Comparison of ENCODE assay signal across 17 cellular contexts in genomic region chr7:54392935-54393334, GRCh38.
DNase-seq lines count a peak whose midpoint lies in the region; ATAC-seq, FAIRE-seq and TF ChIP-seq lines count a peak whose summit lies in the region.
"Had no signal": no experiment of that assay in that cellular context is flagged by ENCODE, and none has a peak within 500 bp of the region (broad histone marks: within the 10 kb centered on the region; RNA-seq: fewer than 3 reads in every experiment).

No MANE protein-coding gene starts in this region.

- H3K4me3 ChIP-seq in BE2C (ENCODE audit: low read depth, low read length), result no peak overlapping the region
- H3K4me3 ChIP-seq in PC-9, result no peak overlapping the region
- no peak overlapping the region for H3K4me3 ChIP-seq in neural progenitor cell
- no peak overlapping the region for H3K4me3 ChIP-seq in mesendoderm (ENCODE audit: low read length)
- H3K4me3 ChIP-seq in upper lobe of left lung, result no peak overlapping the region
- H3K4me3 ChIP-seq: GM23248 had no signal

- no peak overlapping the region for H2BK120ac ChIP-seq in mesendoderm (ENCODE audit: low read depth, low read length)

- FAIRE-seq in H54 (lab: Jason Lieb, UNC), result peak; percentile 23
- FAIRE-seq: A204.1, D721Med had no signal

- H3F3A ChIP-seq in PC-9 (ENCODE audit: insufficient read depth, low read depth) (peaks cover 8% of the 10 kb centered on the region; the same call in 1 of the 2 replicates), neural progenitor cell (ENCODE audit: low read depth) (peaks cover 33% of the 10 kb centered on the region)

- H3K4me1 ChIP-seq in BE2C, result peaks cover 2% of the 10 kb centered on the region; the same call in 1 of the 2 replicates
- H3K4me1 ChIP-seq in PC-9 (replicated peaks; ENCODE audit: insufficient read depth), result no peaks in the 10 kb centered on the region
- peaks cover 14% of the 10 kb centered on the region for H3K4me1 ChIP-seq in neural progenitor cell
- H3K4me1 ChIP-seq in mesendoderm (ENCODE audit: control insufficient read depth, low read depth, low read length), result no peaks in the 10 kb centered on the region
- H3K4me1 ChIP-seq in upper lobe of left lung, result no peaks in the 10 kb centered on the region

- no peak overlapping the region for H3K27ac Mint-ChIP-seq in neural progenitor cell
- H3K27ac Mint-ChIP-seq: CD4-positive, alpha-beta T cell had no signal

- no peak overlapping the region for H3K4ac ChIP-seq in mesendoderm (ENCODE audit: low read depth, low read length)

- H3K79me1 ChIP-seq in mesendoderm (ENCODE audit: low read length), result no peaks in the 10 kb centered on the region

- H4K20me1 ChIP-seq in PC-9 (ENCODE audit: insufficient read depth) (no peaks in the 10 kb centered on the region), neural progenitor cell (ENCODE audit: low read depth) (no peaks in the 10 kb centered on the region)

- H3K56ac ChIP-seq in mesendoderm (ENCODE audit: low read length), result no peak overlapping the region

- intact Hi-C loops in PC-9 (cut with micrococcal nuclease; ENCODE audit: unreplicated experiment), result no loop called here

- no peaks in the 10 kb centered on the region for H3K27me3 Mint-ChIP-seq in neural progenitor cell (ENCODE audit: insufficient read depth, low read depth)
- H3K27me3 Mint-ChIP-seq: CD4-positive, alpha-beta T cell had no signal

- no peak overlapping the region for H3K23ac ChIP-seq in mesendoderm (ENCODE audit: low read length)

- H3K18ac ChIP-seq in mesendoderm (ENCODE audit: low read length), result no peak overlapping the region

- no peak overlapping the region for H2BK5ac ChIP-seq in mesendoderm (ENCODE audit: low read length)

- peak; percentile 73 for DNase-seq in BE2C
- DNase-seq in H54 (ENCODE audit: insufficient read length, low spot score), result no peak
- no peak for DNase-seq in PC-9
- DNase-seq in neural progenitor cell (ENCODE audit: low spot score), result no peak
- no peak for DNase-seq in mesendoderm
- no peak for DNase-seq in upper lobe of left lung
- DNase-seq: ACHN; Caco-2; CD4-positive, alpha-beta T cell; DMS79 treated with DMSO at 0.1 percent for 48 hours; GF-D8; GM23248; HCEC 1CT had no signal

- no peaks in the 10 kb centered on the region for H3K4me1 Mint-ChIP-seq in neural progenitor cell

- no peak overlapping the region for H2AK5ac ChIP-seq in mesendoderm (ENCODE audit: low read length)

- H3K9me2 ChIP-seq in PC-9 (ENCODE audit: insufficient read depth), result no peaks in the 10 kb centered on the region

- peaks cover 4% of the 10 kb centered on the region for H3K9me3 Mint-ChIP-seq in neural progenitor cell

- no peak for ATAC-seq in upper lobe of left lung (ENCODE audit: low FRiP score in 2 of 2)

- H3K4me2 ChIP-seq in PC-9, result no peak overlapping the region
- H3K4me2 ChIP-seq in neural progenitor cell, result no peak overlapping the region
- no peak overlapping the region for H3K4me2 ChIP-seq in mesendoderm (ENCODE audit: low read length)

- H3K27ac ChIP-seq in PC-9 (no peak overlapping the region), neural progenitor cell (peak overlapping the region; percentile 64), mesendoderm (ENCODE audit: low read depth, low read length) (no peak overlapping the region), upper lobe of left lung (no peak overlapping the region)
- H3K27ac ChIP-seq: C4-2B, GM23248, HL-60 had no signal

- H3K79me2 ChIP-seq in PC-9 (ENCODE audit: low read depth), result no peaks in the 10 kb centered on the region
- no peaks in the 10 kb centered on the region for H3K79me2 ChIP-seq in neural progenitor cell (ENCODE audit: low read depth)
- H3K79me2 ChIP-seq in mesendoderm (ENCODE audit: control insufficient read depth, insufficient read depth, low read length), result no peaks in the 10 kb centered on the region

- no peaks in the 10 kb centered on the region for H3K9me3 ChIP-seq in BE2C
- H3K9me3 ChIP-seq in PC-9 (ENCODE audit: insufficient read depth, low read depth), result no peaks in the 10 kb centered on the region
- peaks cover 16% of the 10 kb centered on the region for H3K9me3 ChIP-seq in neural progenitor cell (ENCODE audit: low read depth)
- H3K9me3 ChIP-seq in upper lobe of left lung, result no peaks in the 10 kb centered on the region
- H3K9me3 ChIP-seq: Caco-2 had no signal

- BruUV-seq in PC-9 (replicated peaks; lab: Mats Ljungman, UMichigan), result no TSS peak

- no peaks in the 10 kb centered on the region for H3K27me3 ChIP-seq in BE2C
- no peaks in the 10 kb centered on the region for H3K27me3 ChIP-seq in PC-9 (ENCODE audit: insufficient read depth, low read depth)
- H3K27me3 ChIP-seq in neural progenitor cell, result no peaks in the 10 kb centered on the region
- H3K27me3 ChIP-seq in mesendoderm (ENCODE audit: insufficient read depth, low read length, poor library complexity), result no peaks in the 10 kb centered on the region
- H3K27me3 ChIP-seq in upper lobe of left lung, result no peaks in the 10 kb centered on the region

- no peak overlapping the region for H4K5ac ChIP-seq in mesendoderm (ENCODE audit: low read length)

- no peak overlapping the region for H3K9ac ChIP-seq in neural progenitor cell
- H3K9ac ChIP-seq in mesendoderm (ENCODE audit: low read length), result no peak overlapping the region
- H3K9ac ChIP-seq: GM23248 had no signal

- no peak overlapping the region for H2BK15ac ChIP-seq in mesendoderm (replicated peaks; ENCODE audit: low read depth)

- H4K8ac ChIP-seq in mesendoderm (ENCODE audit: low read depth, low read length), result no peak overlapping the region

- no CpG with 5 or more reads among the region's 2 CpGs for WGBS in mesendoderm (ENCODE audit: extremely low coverage, insufficient coverage, low lambda C conversion rate)
- WGBS in upper lobe of left lung, 2 donors, result 72% methylated on average over 2 of the region's 2 CpGs

- no peak for TF ChIP-seq CTCF in BE2C (IDR thresholded peaks at IDR 0.05; ENCODE audit: low read depth, low read length)
- no peak for TF ChIP-seq CTCF in PC-9 (conservative IDR thresholded peaks at IDR 0.05)
- no peak for TF ChIP-seq CTCF in neural progenitor cell (IDR thresholded peaks at IDR 0.05)
- no peak for TF ChIP-seq CTCF in upper lobe of left lung (IDR thresholded peaks at IDR 0.05)

- CTCF ChIA-PET in PC-9 (lab: Charles Lee), result no interaction called here

- TF ChIP-seq EP300 in upper lobe of left lung (IDR thresholded peaks at IDR 0.05), result no peak

- no peaks in the 10 kb centered on the region for H3K36me3 Mint-ChIP-seq in neural progenitor cell

- TF ChIP-seq POLR2A in H54 (IDR thresholded peaks at IDR 0.05; ENCODE audit: low read depth, low read length) (no peak), upper lobe of left lung (IDR thresholded peaks at IDR 0.05) (no peak)

- H2AFZ ChIP-seq in PC-9 (0 out of 2 replicates have a peak overlapping the region, but pooled peaks have one; percentile 13), neural progenitor cell (replicated peaks) (no peak overlapping the region)
- H2AFZ ChIP-seq: GM23248 had no signal

- POLR2A ChIA-PET in PC-9 (lab: Charles Lee; ENCODE audit: unreplicated experiment), result no interaction called here

- H3K4me3 Mint-ChIP-seq in neural progenitor cell, result no peak overlapping the region
- H3K4me3 Mint-ChIP-seq: CD4-positive, alpha-beta T cell had no signal

- H3K36me3 ChIP-seq in BE2C (no peaks in the 10 kb centered on the region), PC-9 (ENCODE audit: low read depth) (no peaks in the 10 kb centered on the region), neural progenitor cell (peaks cover 4% of the 10 kb centered on the region), mesendoderm (ENCODE audit: control insufficient read depth, insufficient read depth, low read length) (no peaks in the 10 kb centered on the region), upper lobe of left lung (no peaks in the 10 kb centered on the region)
